19 cellular contexts compared by ENCODE assay signal in genomic region chr2:173952267-173953046, GRCh38. TPM values are rescaled to one million over a fixed set of nuclear protein-coding genes. Genes with fewer than 3 reads are reported as not detected.
DNase-seq lines count a peak whose midpoint lies in the region; ATAC-seq and TF ChIP-seq lines count a peak whose summit lies in the region.
"Had no signal": no experiment of that assay in that cellular context is flagged by ENCODE, and none has a peak within 500 bp of the region (broad histone marks: within the 10 kb centered on the region; RNA-seq: fewer than 3 reads in every experiment).

No MANE protein-coding gene starts in this region.

- no peak for ATAC-seq in CD4-positive, CD25-positive, alpha-beta regulatory T cell (ENCODE audit: low read depth in 2 of 2)
- ATAC-seq in Panc1 = no peak
- ATAC-seq in foreskin keratinocyte = no peak
- ATAC-seq in left lung = no peak
- ATAC-seq: body of pancreas, heart right ventricle had no signal

- no peak for DNase-seq in CD4-positive, CD25-positive, alpha-beta regulatory T cell
- DNase-seq in GM12864 (ENCODE audit: low read depth) (no peak), Panc1 (ENCODE audit: low read depth, low spot score) (no peak), foreskin keratinocyte (no peak), left lung (no peak), inferior parietal cortex (ENCODE audit: extremely low spot score) (no peak), tibial artery (no peak), DMS153 treated with DMSO at 0.1 percent for 48 hours (lab: John Stamatoyannopoulos, UW; ENCODE audit: unreplicated experiment) (no peak)
- DNase-seq: activated CD4-positive, alpha-beta T cell treated with anti-CD3 and anti-CD28 coated beads, Interleukin-2, amount 50 U/mL, for 1 hour; activated effector memory CD4-positive, alpha-beta T cell treated with Interleukin-2 at 50 U/mL for 16 hours; BE2C; body of pancreas; DMS79 treated with DMSO at 0.1 percent for 48 hours; heart right ventricle; KG1; NCI-H1694 treated with DMSO at 0.1 percent for 48 hours; NCI-H510A; spleen had no signal

- peak overlapping the region in 1 of 3 donors; percentile 77 for H3K27ac Mint-ChIP-seq in CD4-positive, CD25-positive, alpha-beta regulatory T cell
- H3K27ac Mint-ChIP-seq: T-helper 1 cell treated with Interleukin-12 subunit alpha and Interleukin-12 subunit beta and Interleukin-4 antibody, amounts not matched to agents 30 μg/mL and 1 μg/mL, for 36 hours had no signal

- H3K9me3 ChIP-seq in CD4-positive, CD25-positive, alpha-beta regulatory T cell (ENCODE audit: control insufficient read depth in 2 of 2, low read length in 2 of 2) = no peaks in the 10 kb centered on the region
- H3K9me3 ChIP-seq in Panc1 (ENCODE audit: control insufficient read depth, insufficient read depth, low read depth, low read length) (no peaks in the 10 kb centered on the region), left lung (no peaks in the 10 kb centered on the region), tibial artery (no peaks in the 10 kb centered on the region)
- H3K9me3 ChIP-seq: BE2C, body of pancreas, heart right ventricle, spleen had no signal

- in situ Hi-C loops in Panc1 (cut with HindIII; ENCODE audit: low pct_unique_long_range_greater_than_20kb, low sequenced_read_pairs) = no loop called here

- intact Hi-C loops in Panc1 (cut with micrococcal nuclease; ENCODE audit: unreplicated experiment) = no loop called here
- intact Hi-C loops in left lung (cut with DNase I) = no loop called here
- intact Hi-C loops in tibial artery (cut with DNase I; ENCODE audit: low total_unique reads) = no loop called here

- H3K36me3 ChIP-seq in CD4-positive, CD25-positive, alpha-beta regulatory T cell (ENCODE audit: control insufficient read depth, insufficient read depth, low read length) = peaks cover 33% of the 10 kb centered on the region
- H3K36me3 ChIP-seq in Panc1 (ENCODE audit: control insufficient read depth, insufficient read depth, low read length) (peaks cover 22% of the 10 kb centered on the region), left lung (peaks cover 0 to 26% of the 10 kb centered on the region in 2 donors), tibial artery (peaks cover 15 to 24% (median 19%) of the 10 kb centered on the region in 3 donors)

- BruUV-seq in Panc1 (replicated peaks; lab: Mats Ljungman, UMichigan) = no TSS peak

- H3K4me1 ChIP-seq in CD4-positive, CD25-positive, alpha-beta regulatory T cell (ENCODE audit: control insufficient read depth, insufficient read depth, low read length, poor library complexity, severe bottlenecking) = peaks cover 74% of the 10 kb centered on the region
- H3K4me1 ChIP-seq in Panc1 (ENCODE audit: control insufficient read depth, insufficient read depth, low read length) = peaks cover 15% of the 10 kb centered on the region
- peaks cover 11% of the 10 kb centered on the region for H3K4me1 ChIP-seq in foreskin keratinocyte
- peaks cover 5 to 91% of the 10 kb centered on the region in 2 donors for H3K4me1 ChIP-seq in left lung
- peaks cover 0 to 96% (median 45%) of the 10 kb centered on the region in 4 donors for H3K4me1 ChIP-seq in tibial artery
- H3K4me1 ChIP-seq: BE2C had no signal

- CTCF ChIA-PET in Panc1 (lab: Charles Lee) = no interaction called here

- H3K4me1 Mint-ChIP-seq in CD4-positive, CD25-positive, alpha-beta regulatory T cell = peaks cover 63 to 96% (median 89%) of the 10 kb centered on the region in 4 donors

- peak overlapping the region; percentile 61 for H3K4me3 ChIP-seq in CD4-positive, CD25-positive, alpha-beta regulatory T cell (ENCODE audit: low read depth, low read length)
- H3K4me3 ChIP-seq in GM12864 (ENCODE audit: low read depth, low read length) (no peak overlapping the region), Panc1 (ENCODE audit: low read depth in 2 of 2, low read length in 2 of 2) (no peak overlapping the region), left lung (no peak overlapping the region), tibial artery (no peak overlapping the region)
- H3K4me3 ChIP-seq: body of pancreas, heart right ventricle had no signal

- TF ChIP-seq CTCF in GM12864 (IDR thresholded peaks at IDR 0.05; ENCODE audit: low read depth, low read length, missing control alignments) (peak; percentile 10), Panc1 (IDR thresholded peaks at IDR 0.05) (peak; percentile 2; the same call in 1 of the 2 replicates), foreskin keratinocyte (conservative IDR thresholded peaks at IDR 0.05) (peak; percentile 19), left lung (IDR thresholded peaks at IDR 0.05) (no peak), tibial artery (IDR thresholded peaks at IDR 0.05) (no peak)

- H3K27ac ChIP-seq in CD4-positive, CD25-positive, alpha-beta regulatory T cell (ENCODE audit: insufficient read depth, low read length, poor library complexity, severe bottlenecking) = no peak overlapping the region
- H3K27ac ChIP-seq in Panc1 (ENCODE audit: low read length) = no peak overlapping the region
- no peak overlapping the region for H3K27ac ChIP-seq in foreskin keratinocyte
- H3K27ac ChIP-seq in left lung = no peak overlapping the region
- H3K27ac ChIP-seq in tibial artery = no peak overlapping the region
- H3K27ac ChIP-seq: body of pancreas, heart right ventricle had no signal

- H3K36me3 Mint-ChIP-seq in CD4-positive, CD25-positive, alpha-beta regulatory T cell = peaks cover 32% of the 10 kb centered on the region

- peak overlapping the region; percentile 42 to 78 (median 64) for H3K4me3 Mint-ChIP-seq in CD4-positive, CD25-positive, alpha-beta regulatory T cell
- H3K4me3 Mint-ChIP-seq: T-helper 1 cell treated with Interleukin-12 subunit alpha and Interleukin-12 subunit beta and Interleukin-4 antibody, amounts not matched to agents 30 μg/mL and 1 μg/mL, for 36 hours had no signal

- no peaks in the 10 kb centered on the region for H3K27me3 ChIP-seq in CD4-positive, CD25-positive, alpha-beta regulatory T cell (ENCODE audit: control insufficient read depth, insufficient read depth, low read length)
- no peaks in the 10 kb centered on the region for H3K27me3 ChIP-seq in Panc1 (ENCODE audit: control insufficient read depth, insufficient read depth, low read length)
- no peaks in the 10 kb centered on the region for H3K27me3 ChIP-seq in foreskin keratinocyte
- no peaks in the 10 kb centered on the region for H3K27me3 ChIP-seq in left lung
- H3K27me3 ChIP-seq in tibial artery = no peaks in the 10 kb centered on the region
- H3K27me3 ChIP-seq: BE2C, body of pancreas, heart right ventricle, spleen had no signal

- peaks cover 0 to 2% (median 0%) of the 10 kb centered on the region in 7 donors for H3K9me3 Mint-ChIP-seq in CD4-positive, CD25-positive, alpha-beta regulatory T cell
- H3K9me3 Mint-ChIP-seq: T-helper 1 cell treated with Interleukin-12 subunit alpha and Interleukin-12 subunit beta and Interleukin-4 antibody, amounts not matched to agents 30 μg/mL and 1 μg/mL, for 36 hours had no signal

- POLR2A ChIA-PET in Panc1 (lab: Charles Lee) = no interaction called here

- no peaks in the 10 kb centered on the region for H3K27me3 Mint-ChIP-seq in CD4-positive, CD25-positive, alpha-beta regulatory T cell

RNA-seq across cellular contexts. Expression of gene SP3, which starts 12.7 kb away (rescaled TPM):
- 153 TPM for total RNA-seq in CD4-positive, CD25-positive, alpha-beta regulatory T cell
- polyA plus RNA-seq in CD4-positive, CD25-positive, alpha-beta regulatory T cell = 10 to 100 TPM; 65.9 to 85.9 (median 76.4) TPM
- total RNA-seq in Panc1 (2021; ENCODE audit: unreplicated experiment) (80.2 TPM), foreskin keratinocyte (63.9 and 64.1 TPM in 2 replicates), left lung (10 to 100 TPM; 69.0 to 84.3 TPM)
- polyA plus RNA-seq in Panc1 (2012; ENCODE audit: insufficient read length) = 40.3 TPM
- polyA plus RNA-seq in foreskin keratinocyte = 10.2 and 13.0 TPM in 2 replicates

Comparison
In these comparisons a context has a peak if more than half of its experiments do, and no peak if none do; other contexts are left out.
1. CTCF ChIP-seq: peak in GM12864 (single experiment), Panc1 (single experiment) and foreskin keratinocyte (single experiment); none in left lung (0 of 2) and tibial artery (0 of 2).